In genomic region chr4:70183168-70183939, GRCh38 we compare ENCODE assay signal across 8 cellular contexts. TPM values are rescaled to one million over a fixed set of nuclear protein-coding genes. Genes with fewer than 3 reads are reported as not detected.
A peak's percentile ranks its signal among the peaks of the same experiment; 100 is the strongest.
DNase-seq lines count a peak whose midpoint lies in the region; ATAC-seq and TF ChIP-seq lines count a peak whose summit lies in the region.

No MANE protein-coding gene starts in this region.

- WGBS in thyroid gland, 2 donors = 50% methylated on average over 6 of the region's 6 CpGs

- no peak overlapping the region for H3K4me3 ChIP-seq in thyroid gland (replicated peaks in 1 of 3)

- H3K36me3 ChIP-seq in thyroid gland = no peaks in the 10 kb centered on the region

- ATAC-seq in GM21526 (IDR thresholded peaks at IDR 0.05; ENCODE audit: low FRiP score, unreplicated experiment) = peak; percentile 76

- DNase-seq in SHP77 (lab: John Stamatoyannopoulos, UW) (peak; percentile 9 to 37), SHP77 treated with DMSO at 0.1 percent for 48 hours (lab: John Stamatoyannopoulos, UW) (no peak), HT-29 (ENCODE audit: low spot score) (peak; percentile 62), SKM-1 treated with dmso at 0.1 percent for 144 hours (lab: John Stamatoyannopoulos, UW; ENCODE audit: unreplicated experiment) (peak; percentile 49), glomerular endothelial cell (ENCODE audit: extremely low read depth, low read depth, low spot score) (peak; percentile 34), thyroid gland (peak in 1 of 2 donors; percentile 24), cerebellar nuclear complex (lab: John Stamatoyannopoulos, UW) (no peak)

- no peak overlapping the region for H3K27ac ChIP-seq in thyroid gland

- no peak for TF ChIP-seq POLR2A in thyroid gland (IDR thresholded peaks at IDR 0.05)

- H3K27me3 ChIP-seq in thyroid gland = no peaks in the 10 kb centered on the region

- peak; percentile 28 to 67 (median 46) for TF ChIP-seq CTCF in thyroid gland (IDR thresholded peaks at IDR 0.05)

- H3K4me1 ChIP-seq in thyroid gland = peaks cover 0 to 8% of the 10 kb centered on the region in 2 donors

- intact Hi-C loops in thyroid gland (cut with DNase I) = no loop called here

- H3K9me3 ChIP-seq in thyroid gland = no peaks in the 10 kb centered on the region

RNA-seq across cellular contexts. Expression of gene ODAM, which starts 12.2 kb away (rescaled TPM):
- not detected in 2 replicates for total RNA-seq in HT-29 (2014; rRNA removed; shearing (Covaris generic))
- total RNA-seq in glomerular endothelial cell = not detected in 2 replicates
- 10 to 100 TPM in 1 of 4 donors, 1 to 10 TPM in 3; 1.9 to 18.5 (median 3.9) TPM for total RNA-seq in thyroid gland

RNA-seq across cellular contexts. Expression of gene PRR27, which starts 29.3 kb away (rescaled TPM):
- total RNA-seq in HT-29 (2014; rRNA removed; shearing (Covaris generic)) = not detected in 2 replicates
- total RNA-seq in glomerular endothelial cell (not detected in 2 replicates), thyroid gland (not detected)

RNA-seq across cellular contexts. Expression of gene FDCSP, which starts 42.6 kb away (rescaled TPM):
- total RNA-seq in HT-29 (2014; rRNA removed; shearing (Covaris generic)) = not detected in 2 replicates
- total RNA-seq in glomerular endothelial cell (not detected in 2 replicates), thyroid gland (not detected)

RNA-seq across cellular contexts. Expression of gene CSN3, which starts 59.0 kb away (rescaled TPM):
- not detected in 2 replicates for total RNA-seq in HT-29 (2014; rRNA removed; shearing (Covaris generic))
- not detected in 2 replicates for total RNA-seq in glomerular endothelial cell
- total RNA-seq in thyroid gland = not detected

Comparison
In these comparisons a context has a peak if more than half of its experiments do, and no peak if none do; other contexts are left out.
1. DNase-seq: peak in SHP77 (2 of 2), HT-29 (single experiment), SKM-1 treated with dmso at 0.1 percent for 144 hours (single experiment) and glomerular endothelial cell (single experiment); none in SHP77 treated with DMSO at 0.1 percent for 48 hours (single experiment) and cerebellar nuclear complex (0 of 2).